16 cellular contexts compared by ENCODE assay signal in the genomic region with DNA sequence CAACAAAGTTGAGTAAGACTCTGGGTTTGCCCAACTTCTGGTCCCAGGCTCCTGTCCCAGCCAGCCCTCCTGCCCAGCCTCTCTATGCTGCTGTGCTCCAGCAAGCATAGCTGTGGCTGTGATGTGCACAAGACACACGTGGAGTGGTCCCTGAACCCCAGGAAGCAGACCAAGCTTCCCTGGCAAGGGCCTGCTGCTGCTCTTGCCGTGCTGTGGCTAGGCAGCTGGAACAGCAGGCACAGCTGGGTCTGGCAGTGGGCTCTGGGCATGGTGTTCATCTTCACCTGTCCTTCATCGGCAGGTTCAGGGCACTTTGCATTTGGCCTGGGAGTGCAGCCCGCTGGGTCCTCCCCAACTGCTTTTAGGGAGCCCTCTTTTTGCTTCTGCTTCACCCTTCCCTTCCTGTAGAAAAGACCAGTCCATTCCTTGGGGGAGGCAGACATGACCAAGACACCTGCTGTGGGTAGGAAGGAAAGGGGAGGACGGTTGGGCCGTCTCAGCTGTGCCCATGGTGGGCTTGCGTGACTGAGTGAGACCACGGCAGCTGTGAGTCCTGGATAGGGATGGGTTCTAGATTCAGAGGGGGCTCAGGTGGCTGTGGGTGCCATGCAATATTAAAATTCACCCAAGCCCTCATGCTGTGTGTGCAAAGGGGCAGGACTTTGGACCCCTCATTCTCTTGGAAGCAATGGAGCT.
"Had no signal": no experiment of that assay in that cellular context is flagged by ENCODE, and none has a peak within 500 bp of the region (broad histone marks: within the 10 kb centered on the region; RNA-seq: fewer than 3 reads in every experiment).

No MANE protein-coding gene starts in this region.

- H3K4me3 ChIP-seq: gastrocnemius medialis, heart right ventricle, lower lobe of right lung, neural progenitor cell, ovary, thyroid gland had no signal

- H3K36me3 Mint-ChIP-seq: mesothelial cell of epicardium, neural progenitor cell, WTC11 had no signal

- H3K9ac ChIP-seq: neural progenitor cell had no signal

- H3K27me3 ChIP-seq: gastrocnemius medialis, heart right ventricle, ovary, thyroid gland had no signal

- H3K9me3 Mint-ChIP-seq: activated T-helper 17 cell treated with anti-CD3 and anti-CD28 coated beads, Interleukin-2, amount 50 U/mL, for 72 hours; effector memory CD8-positive, alpha-beta T cell; mesothelial cell of epicardium; neural progenitor cell; WTC11 had no signal

- H3K4me2 ChIP-seq: neural progenitor cell had no signal

- H3K4me3 Mint-ChIP-seq: activated T-helper 17 cell treated with anti-CD3 and anti-CD28 coated beads, Interleukin-2, amount 50 U/mL, for 72 hours; effector memory CD8-positive, alpha-beta T cell; mesothelial cell of epicardium; neural progenitor cell; T-helper 17 cell; WTC11 had no signal

- H3K36me3 ChIP-seq: gastrocnemius medialis, heart right ventricle, lower lobe of right lung, neural progenitor cell, ovary, thyroid gland had no signal

- H3K9me3 ChIP-seq: gastrocnemius medialis, heart right ventricle, lower lobe of right lung, ovary, thyroid gland had no signal

- ATAC-seq: activated T-helper 17 cell treated with anti-CD3 and anti-CD28 coated beads, Interleukin-2, amount 50 U/mL, for 72 hours; effector memory CD8-positive, alpha-beta T cell; gastrocnemius medialis; heart right ventricle; left cardiac atrium; lower lobe of right lung; sciatic nerve; T-helper 17 cell; WTC11 had no signal

- H3K27ac Mint-ChIP-seq: activated T-helper 17 cell treated with anti-CD3 and anti-CD28 coated beads, Interleukin-2, amount 50 U/mL, for 72 hours; mesothelial cell of epicardium; neural progenitor cell; WTC11 had no signal

- H2AFZ ChIP-seq: neural progenitor cell had no signal

- H3K27ac ChIP-seq: gastrocnemius medialis, heart right ventricle, lower lobe of right lung, neural progenitor cell, ovary, thyroid gland had no signal

- DNase-seq: activated CD4-positive, alpha-beta T cell treated with anti-CD3 and anti-CD28 coated beads, Interleukin-2, amount 50 U/mL, for 1 hour; activated naive CD4-positive, alpha-beta T cell treated with Interleukin-2 at 50 U/mL for 16 hours; dermis blood vessel endothelial cell; effector memory CD8-positive, alpha-beta T cell; gastrocnemius medialis; heart right ventricle; left cardiac atrium; lower lobe of right lung; ovary; T-helper 17 cell; thyroid gland had no signal

- H3K27me3 Mint-ChIP-seq: activated T-helper 17 cell treated with anti-CD3 and anti-CD28 coated beads, Interleukin-2, amount 50 U/mL, for 72 hours; effector memory CD8-positive, alpha-beta T cell; T-helper 17 cell had no signal
